Comparison of ENCODE assay signal across 8 cellular contexts in genomic region chrX:48802813-48803261, GRCh38. TPM values are rescaled to one million over a fixed set of nuclear protein-coding genes. Genes with fewer than 3 reads are reported as not detected.
DNase-seq lines count a peak whose midpoint lies in the region; ATAC-seq and TF ChIP-seq lines count a peak whose summit lies in the region.

No MANE protein-coding gene starts in this region.

- H3K4me3 ChIP-seq in DOHH2 (ENCODE audit: low read length) (peak overlapping the region; percentile 76), esophagus (ENCODE audit: low read depth in 1 of 2, low read length in 2 of 2) (peak overlapping the region; percentile 44 to 59)

- peaks cover 13% of the 10 kb centered on the region for H3K36me3 Mint-ChIP-seq in progenitor cell of endocrine pancreas (ENCODE audit: insufficient read depth)

- no peak for DNase-seq in RWPE1 (ENCODE audit: low spot score)
- DNase-seq in progenitor cell of endocrine pancreas (ENCODE audit: low spot score, unreplicated experiment), result no peak
- no peak for DNase-seq in NCI-H2107 (lab: John Stamatoyannopoulos, UW)
- no peak for DNase-seq in NCI-H526 (lab: John Stamatoyannopoulos, UW)

- peak overlapping the region; percentile 90 for H3K4me3 Mint-ChIP-seq in progenitor cell of endocrine pancreas (ENCODE audit: low read depth)

- H3K9me3 ChIP-seq in DOHH2 (ENCODE audit: control insufficient read depth, insufficient read depth, low read length) (no peaks in the 10 kb centered on the region), esophagus (ENCODE audit: control insufficient read depth in 2 of 2, insufficient read depth in 1 of 2, low read depth in 1 of 2, low read length in 1 of 2) (peaks cover 0 to 3% of the 10 kb centered on the region in 2 donors)

- no peaks in the 10 kb centered on the region for H3F3A ChIP-seq in DOHH2 (ENCODE audit: control insufficient read depth, insufficient read depth)

- H4K20me1 ChIP-seq in DOHH2 (ENCODE audit: control insufficient read depth, insufficient read depth, low read depth, low read length), result no peaks in the 10 kb centered on the region

- no peak for ATAC-seq in HG03159 (IDR thresholded peaks at IDR 0.05; ENCODE audit: unreplicated experiment)
- no peak for ATAC-seq in HG02623 (IDR thresholded peaks at IDR 0.05; ENCODE audit: unreplicated experiment)

- no peaks in the 10 kb centered on the region for H3K27me3 ChIP-seq in DOHH2 (ENCODE audit: control insufficient read depth, low read length)
- H3K27me3 ChIP-seq in esophagus (ENCODE audit: control insufficient read depth in 1 of 2, insufficient read depth in 2 of 2, low read length in 2 of 2), result no peaks in the 10 kb centered on the region

- H3K9me2 ChIP-seq in DOHH2 (replicated peaks; ENCODE audit: control insufficient read depth, low read length), result no peaks in the 10 kb centered on the region

- H3K4me1 ChIP-seq in DOHH2 (ENCODE audit: control insufficient read depth, low read length), result peaks cover 14% of the 10 kb centered on the region
- no peaks in the 10 kb centered on the region for H3K4me1 ChIP-seq in esophagus (ENCODE audit: control insufficient read depth in 2 of 2, insufficient read depth in 2 of 2, low read length in 1 of 2)

- CTCF ChIA-PET in RWPE1 (lab: Yijun Ruan, JAX), result no interaction called here

- POLR2A ChIA-PET in RWPE1 (lab: Yijun Ruan, JAX; ENCODE audit: low non-redundant PET), result no interaction called here

- peaks cover 18% of the 10 kb centered on the region for H3K9me3 Mint-ChIP-seq in progenitor cell of endocrine pancreas (ENCODE audit: low read depth)

- H3K27ac Mint-ChIP-seq in progenitor cell of endocrine pancreas, result peak overlapping the region; percentile 99

- H3K27me3 Mint-ChIP-seq in progenitor cell of endocrine pancreas, result no peaks in the 10 kb centered on the region

- peak overlapping the region; percentile 66 for H3K4me2 ChIP-seq in DOHH2 (ENCODE audit: low read length)

- peaks cover 7% of the 10 kb centered on the region; the same call in 1 of the 2 replicates for H3K36me3 ChIP-seq in DOHH2 (ENCODE audit: control insufficient read depth, low read length)
- H3K36me3 ChIP-seq in esophagus (ENCODE audit: control insufficient read depth in 2 of 2, insufficient read depth in 2 of 2, low read length in 1 of 2), result peaks cover 0 to 4% of the 10 kb centered on the region in 2 donors

- H3K27ac ChIP-seq in DOHH2 (ENCODE audit: low read depth, low read length), result peak overlapping the region; percentile 82
- peak overlapping the region; percentile 92 for H3K27ac ChIP-seq in RWPE1
- H3K27ac ChIP-seq in esophagus (ENCODE audit: low read depth in 2 of 2, low read length in 1 of 2), result peak overlapping the region; percentile 95 to 99

- TF ChIP-seq CTCF in DOHH2 (IDR thresholded peaks at IDR 0.05; ENCODE audit: low read depth, low read length, poor library complexity, severe bottlenecking), result no peak
- TF ChIP-seq CTCF in RWPE1 (conservative IDR thresholded peaks at IDR 0.05; ENCODE audit: low read depth), result no peak
- no peak for TF ChIP-seq CTCF in progenitor cell of endocrine pancreas (IDR thresholded peaks at IDR 0.05; ENCODE audit: unreplicated experiment)

- 39 to 62% methylated on average over 7 of the region's 7 CpGs for whole genome bisulfite sequencing in esophagus, 2 donors

- H3K79me2 ChIP-seq in DOHH2 (ENCODE audit: control insufficient read depth, low read length), result peaks cover 3% of the 10 kb centered on the region; the same call in 1 of the 2 replicates

- peaks cover 5% of the 10 kb centered on the region for H3K4me1 Mint-ChIP-seq in progenitor cell of endocrine pancreas (ENCODE audit: low read depth)

RNA-seq across cellular contexts. Expression of gene HDAC6, which starts 1.0 kb away (rescaled TPM):
- polyA plus RNA-seq in esophagus, result 10 to 100 TPM; 36.0 to 79.0 TPM
- 234 and 261 TPM in 2 replicates for total RNA-seq in progenitor cell of endocrine pancreas

RNA-seq across cellular contexts. Expression of gene GATA1, which starts 16.4 kb away (rescaled TPM):
- under 1 TPM in 1 of 2 donors, not detected in 1; 0.09 TPM for polyA plus RNA-seq in esophagus
- not detected in 2 replicates for total RNA-seq in progenitor cell of endocrine pancreas

RNA-seq across cellular contexts. Expression of gene ERAS, which starts 23.5 kb away (rescaled TPM):
- polyA plus RNA-seq in esophagus, result under 1 TPM; 0.05 to 0.10 TPM
- 0.31 TPM in 1 of 2 replicates, not detected in the other for total RNA-seq in progenitor cell of endocrine pancreas

RNA-seq across cellular contexts. Expression of gene PCSK1N, which starts 32.6 kb away (rescaled TPM):
- polyA plus RNA-seq in esophagus, result under 1 TPM; 0.08 to 0.31 TPM
- total RNA-seq in progenitor cell of endocrine pancreas, result 55.4 and 58.3 TPM in 2 replicates

RNA-seq across cellular contexts. Expression of gene GLOD5, which starts 41.3 kb away (rescaled TPM):
- polyA plus RNA-seq in esophagus, result under 1 TPM; 0.15 to 0.26 TPM
- total RNA-seq in progenitor cell of endocrine pancreas, result not detected in 2 replicates
